ENCODE assay signal across 1 cellular context in the genomic region with DNA sequence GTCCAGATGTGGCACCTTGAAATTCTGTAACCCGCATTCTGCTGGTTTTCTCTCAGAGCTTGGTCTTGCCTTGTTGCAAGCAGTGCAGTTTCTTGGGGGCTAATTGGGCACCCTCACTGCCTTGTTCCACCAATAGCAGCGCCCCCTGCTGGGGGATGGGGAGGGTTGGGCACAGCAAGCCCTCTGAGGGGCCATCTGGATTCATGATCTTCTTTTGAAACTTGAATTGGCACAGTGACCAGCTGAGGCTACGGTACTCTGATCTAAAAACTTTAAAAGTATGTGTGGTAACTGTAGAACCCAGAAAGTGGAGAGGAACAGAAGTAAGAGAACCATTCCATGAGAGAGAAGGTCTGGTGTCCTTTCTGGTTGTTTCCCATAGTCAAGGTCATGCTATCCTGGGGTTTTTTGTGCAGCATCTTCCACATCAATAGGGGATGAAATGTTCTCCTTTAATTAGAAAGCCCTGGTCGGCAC.
TF ChIP-seq lines count a peak whose summit lies in the region.

No MANE protein-coding gene starts in this region.

TF ChIP-seq in K562, 482 proteins besides CTCF, POLR2A, EP300 and RAD21 (continued from another document and continues in another):
- TF ChIP-seq, protein P1, sequence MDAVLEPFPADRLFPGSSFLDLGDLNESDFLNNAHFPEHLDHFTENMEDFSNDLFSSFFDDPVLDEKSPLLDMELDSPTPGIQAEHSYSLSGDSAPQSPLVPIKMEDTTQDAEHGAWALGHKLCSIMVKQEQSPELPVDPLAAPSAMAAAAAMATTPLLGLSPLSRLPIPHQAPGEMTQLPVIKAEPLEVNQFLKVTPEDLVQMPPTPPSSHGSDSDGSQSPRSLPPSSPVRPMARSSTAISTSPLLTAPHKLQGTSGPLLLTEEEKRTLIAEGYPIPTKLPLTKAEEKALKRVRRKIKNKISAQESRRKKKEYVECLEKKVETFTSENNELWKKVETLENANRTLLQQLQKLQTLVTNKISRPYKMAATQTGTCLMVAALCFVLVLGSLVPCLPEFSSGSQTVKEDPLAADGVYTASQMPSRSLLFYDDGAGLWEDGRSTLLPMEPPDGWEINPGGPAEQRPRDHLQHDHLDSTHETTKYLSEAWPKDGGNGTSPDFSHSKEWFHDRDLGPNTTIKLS (IDR thresholded peaks at IDR 0.05; ENCODE audit: borderline replicate concordance, low read depth), result no peak
- TF ChIP-seq BCOR (IDR thresholded peaks at IDR 0.05) (no peak), ETS2 (tag; IDR thresholded peaks at IDR 0.05; ENCODE audit: borderline replicate concordance, poor library complexity, severe bottlenecking) (no peak), ZBED1 (IDR thresholded peaks at IDR 0.05) (no peak), FOXK2 (conservative IDR thresholded peaks at IDR 0.05 in 1 of 2, IDR thresholded peaks at IDR 0.05 in 1 of 2; ENCODE audit: low read depth in 2 of 2) (no peak), HNRNPK (IDR thresholded peaks at IDR 0.05; ENCODE audit: low read depth, low read length, poor library complexity, severe bottlenecking) (no peak), ZNF668 (CRISPR knock-in tag; IDR thresholded peaks at IDR 0.05) (no peak), SMARCA4 (IDR thresholded peaks at IDR 0.05) (no peak), ZNF561 (CRISPR knock-in tag; conservative IDR thresholded peaks at IDR 0.05) (no peak), HDAC8 (tag; IDR thresholded peaks at IDR 0.05) (no peak), SOX6 (IDR thresholded peaks at IDR 0.05) (no peak), ZNF830 (CRISPR knock-in tag; IDR thresholded peaks at IDR 0.05) (no peak), RBM22 (IDR thresholded peaks at IDR 0.05; ENCODE audit: low read depth, low read length, poor library complexity, severe bottlenecking) (no peak), POLR2H (tag; IDR thresholded peaks at IDR 0.05; ENCODE audit: low read depth) (no peak), CCAR2 (IDR thresholded peaks at IDR 0.05; ENCODE audit: low read depth, low read length) (peak; percentile 88; the same call in 1 of the 2 replicates), EGR1 (conservative IDR thresholded peaks at IDR 0.05) (no peak), DNMT1 (IDR thresholded peaks at IDR 0.05) (no peak), NCOA4 (IDR thresholded peaks at IDR 0.05; ENCODE audit: partially characterized antibody) (no peak), LARP7 (IDR thresholded peaks at IDR 0.05) (no peak), MAFF (IDR thresholded peaks at IDR 0.05; ENCODE audit: low read length) (no peak), ZSCAN29 (IDR thresholded peaks at IDR 0.05) (no peak), FOS (IDR thresholded peaks at IDR 0.05; ENCODE audit: extremely low read depth, insufficient read length) (no peak), PURB (CRISPR knock-in tag; IDR thresholded peaks at IDR 0.05; ENCODE audit: low read depth) (no peak), SREBF2 (CRISPR knock-in tag; IDR thresholded peaks at IDR 0.05) (no peak), DPF2 (IDR thresholded peaks at IDR 0.05) (no peak), CHD1 (IDR thresholded peaks at IDR 0.05; ENCODE audit: low read length) (no peak), KDM5B (IDR thresholded peaks at IDR 0.05; ENCODE audit: insufficient replicate concordance, low read depth, low read length) (no peak), SNRNP70 (optimal IDR thresholded peaks at IDR 0.05; ENCODE audit: low read depth, low read length) (no peak), ZKSCAN8 (CRISPR knock-in tag; IDR thresholded peaks at IDR 0.05) (no peak), TEAD1 (CRISPR knock-in tag; IDR thresholded peaks at IDR 0.05) (peak; percentile 49 to 82; a peak in 3 of 4 replicates)
- TF ChIP-seq, protein P2, sequence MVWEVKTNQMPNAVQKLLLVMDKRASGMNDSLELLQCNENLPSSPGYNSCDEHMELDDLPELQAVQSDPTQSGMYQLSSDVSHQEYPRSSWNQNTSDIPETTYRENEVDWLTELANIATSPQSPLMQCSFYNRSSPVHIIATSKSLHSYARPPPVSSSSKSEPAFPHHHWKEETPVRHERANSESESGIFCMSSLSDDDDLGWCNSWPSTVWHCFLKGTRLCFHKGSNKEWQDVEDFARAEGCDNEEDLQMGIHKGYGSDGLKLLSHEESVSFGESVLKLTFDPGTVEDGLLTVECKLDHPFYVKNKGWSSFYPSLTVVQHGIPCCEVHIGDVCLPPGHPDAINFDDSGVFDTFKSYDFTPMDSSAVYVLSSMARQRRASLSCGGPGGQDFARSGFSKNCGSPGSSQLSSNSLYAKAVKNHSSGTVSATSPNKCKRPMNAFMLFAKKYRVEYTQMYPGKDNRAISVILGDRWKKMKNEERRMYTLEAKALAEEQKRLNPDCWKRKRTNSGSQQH (CRISPR knock-in tag; IDR thresholded peaks at IDR 0.05), result 0 out of 2 replicates have a peak, but pooled peaks have one; percentile 36
- TF ChIP-seq, protein P3, sequence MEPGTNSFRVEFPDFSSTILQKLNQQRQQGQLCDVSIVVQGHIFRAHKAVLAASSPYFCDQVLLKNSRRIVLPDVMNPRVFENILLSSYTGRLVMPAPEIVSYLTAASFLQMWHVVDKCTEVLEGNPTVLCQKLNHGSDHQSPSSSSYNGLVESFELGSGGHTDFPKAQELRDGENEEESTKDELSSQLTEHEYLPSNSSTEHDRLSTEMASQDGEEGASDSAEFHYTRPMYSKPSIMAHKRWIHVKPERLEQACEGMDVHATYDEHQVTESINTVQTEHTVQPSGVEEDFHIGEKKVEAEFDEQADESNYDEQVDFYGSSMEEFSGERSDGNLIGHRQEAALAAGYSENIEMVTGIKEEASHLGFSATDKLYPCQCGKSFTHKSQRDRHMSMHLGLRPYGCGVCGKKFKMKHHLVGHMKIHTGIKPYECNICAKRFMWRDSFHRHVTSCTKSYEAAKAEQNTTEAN (CRISPR knock-in tag; IDR thresholded peaks at IDR 0.05), result no peak
- TF ChIP-seq, protein P4, sequence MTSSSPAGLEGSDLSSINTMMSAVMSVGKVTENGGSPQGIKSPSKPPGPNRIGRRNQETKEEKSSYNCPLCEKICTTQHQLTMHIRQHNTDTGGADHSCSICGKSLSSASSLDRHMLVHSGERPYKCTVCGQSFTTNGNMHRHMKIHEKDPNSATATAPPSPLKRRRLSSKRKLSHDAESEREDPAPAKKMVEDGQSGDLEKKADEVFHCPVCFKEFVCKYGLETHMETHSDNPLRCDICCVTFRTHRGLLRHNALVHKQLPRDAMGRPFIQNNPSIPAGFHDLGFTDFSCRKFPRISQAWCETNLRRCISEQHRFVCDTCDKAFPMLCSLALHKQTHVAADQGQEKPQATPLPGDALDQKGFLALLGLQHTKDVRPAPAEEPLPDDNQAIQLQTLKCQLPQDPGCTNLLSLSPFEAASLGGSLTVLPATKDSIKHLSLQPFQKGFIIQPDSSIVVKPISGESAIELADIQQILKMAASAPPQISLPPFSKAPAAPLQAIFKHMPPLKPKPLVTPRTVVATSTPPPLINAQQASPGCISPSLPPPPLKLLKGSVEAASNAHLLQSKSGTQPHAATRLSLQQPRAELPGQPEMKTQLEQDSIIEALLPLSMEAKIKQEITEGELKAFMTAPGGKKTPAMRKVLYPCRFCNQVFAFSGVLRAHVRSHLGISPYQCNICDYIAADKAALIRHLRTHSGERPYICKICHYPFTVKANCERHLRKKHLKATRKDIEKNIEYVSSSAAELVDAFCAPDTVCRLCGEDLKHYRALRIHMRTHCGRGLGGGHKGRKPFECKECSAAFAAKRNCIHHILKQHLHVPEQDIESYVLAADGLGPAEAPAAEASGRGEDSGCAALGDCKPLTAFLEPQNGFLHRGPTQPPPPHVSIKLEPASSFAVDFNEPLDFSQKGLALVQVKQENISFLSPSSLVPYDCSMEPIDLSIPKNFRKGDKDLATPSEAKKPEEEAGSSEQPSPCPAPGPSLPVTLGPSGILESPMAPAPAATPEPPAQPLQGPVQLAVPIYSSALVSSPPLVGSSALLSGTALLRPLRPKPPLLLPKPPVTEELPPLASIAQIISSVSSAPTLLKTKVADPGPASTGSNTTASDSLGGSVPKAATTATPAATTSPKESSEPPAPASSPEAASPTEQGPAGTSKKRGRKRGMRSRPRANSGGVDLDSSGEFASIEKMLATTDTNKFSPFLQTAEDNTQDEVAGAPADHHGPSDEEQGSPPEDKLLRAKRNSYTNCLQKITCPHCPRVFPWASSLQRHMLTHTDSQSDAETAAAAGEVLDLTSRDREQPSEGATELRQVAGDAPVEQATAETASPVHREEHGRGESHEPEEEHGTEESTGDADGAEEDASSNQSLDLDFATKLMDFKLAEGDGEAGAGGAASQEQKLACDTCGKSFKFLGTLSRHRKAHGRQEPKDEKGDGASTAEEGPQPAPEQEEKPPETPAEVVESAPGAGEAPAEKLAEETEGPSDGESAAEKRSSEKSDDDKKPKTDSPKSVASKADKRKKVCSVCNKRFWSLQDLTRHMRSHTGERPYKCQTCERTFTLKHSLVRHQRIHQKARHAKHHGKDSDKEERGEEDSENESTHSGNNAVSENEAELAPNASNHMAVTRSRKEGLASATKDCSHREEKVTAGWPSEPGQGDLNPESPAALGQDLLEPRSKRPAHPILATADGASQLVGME (CRISPR knock-in tag; IDR thresholded peaks at IDR 0.05), result no peak
- TF ChIP-seq, protein P5, sequence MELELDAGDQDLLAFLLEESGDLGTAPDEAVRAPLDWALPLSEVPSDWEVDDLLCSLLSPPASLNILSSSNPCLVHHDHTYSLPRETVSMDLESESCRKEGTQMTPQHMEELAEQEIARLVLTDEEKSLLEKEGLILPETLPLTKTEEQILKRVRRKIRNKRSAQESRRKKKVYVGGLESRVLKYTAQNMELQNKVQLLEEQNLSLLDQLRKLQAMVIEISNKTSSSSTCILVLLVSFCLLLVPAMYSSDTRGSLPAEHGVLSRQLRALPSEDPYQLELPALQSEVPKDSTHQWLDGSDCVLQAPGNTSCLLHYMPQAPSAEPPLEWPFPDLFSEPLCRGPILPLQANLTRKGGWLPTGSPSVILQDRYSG (tag; conservative IDR thresholded peaks at IDR 0.05; ENCODE audit: low read depth), result no peak
- TF ChIP-seq, protein P6, sequence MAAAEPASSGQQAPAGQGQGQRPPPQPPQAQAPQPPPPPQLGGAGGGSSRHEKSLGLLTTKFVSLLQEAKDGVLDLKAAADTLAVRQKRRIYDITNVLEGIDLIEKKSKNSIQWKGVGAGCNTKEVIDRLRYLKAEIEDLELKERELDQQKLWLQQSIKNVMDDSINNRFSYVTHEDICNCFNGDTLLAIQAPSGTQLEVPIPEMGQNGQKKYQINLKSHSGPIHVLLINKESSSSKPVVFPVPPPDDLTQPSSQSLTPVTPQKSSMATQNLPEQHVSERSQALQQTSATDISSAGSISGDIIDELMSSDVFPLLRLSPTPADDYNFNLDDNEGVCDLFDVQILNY (CRISPR knock-in tag; IDR thresholded peaks at IDR 0.05), result no peak
- TF ChIP-seq, protein P7, sequence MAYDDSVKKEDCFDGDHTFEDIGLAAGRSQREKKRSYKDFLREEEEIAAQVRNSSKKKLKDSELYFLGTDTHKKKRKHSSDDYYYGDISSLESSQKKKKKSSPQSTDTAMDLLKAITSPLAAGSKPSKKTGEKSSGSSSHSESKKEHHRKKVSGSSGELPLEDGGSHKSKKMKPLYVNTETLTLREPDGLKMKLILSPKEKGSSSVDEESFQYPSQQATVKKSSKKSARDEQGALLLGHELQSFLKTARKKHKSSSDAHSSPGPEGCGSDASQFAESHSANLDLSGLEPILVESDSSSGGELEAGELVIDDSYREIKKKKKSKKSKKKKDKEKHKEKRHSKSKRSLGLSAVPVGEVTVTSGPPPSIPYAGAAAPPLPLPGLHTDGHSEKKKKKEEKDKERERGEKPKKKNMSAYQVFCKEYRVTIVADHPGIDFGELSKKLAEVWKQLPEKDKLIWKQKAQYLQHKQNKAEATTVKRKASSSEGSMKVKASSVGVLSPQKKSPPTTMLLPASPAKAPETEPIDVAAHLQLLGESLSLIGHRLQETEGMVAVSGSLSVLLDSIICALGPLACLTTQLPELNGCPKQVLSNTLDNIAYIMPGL (CRISPR knock-in tag; IDR thresholded peaks at IDR 0.05), result no peak; the same call in 1 of the 2 replicates
- TF ChIP-seq, protein P8, sequence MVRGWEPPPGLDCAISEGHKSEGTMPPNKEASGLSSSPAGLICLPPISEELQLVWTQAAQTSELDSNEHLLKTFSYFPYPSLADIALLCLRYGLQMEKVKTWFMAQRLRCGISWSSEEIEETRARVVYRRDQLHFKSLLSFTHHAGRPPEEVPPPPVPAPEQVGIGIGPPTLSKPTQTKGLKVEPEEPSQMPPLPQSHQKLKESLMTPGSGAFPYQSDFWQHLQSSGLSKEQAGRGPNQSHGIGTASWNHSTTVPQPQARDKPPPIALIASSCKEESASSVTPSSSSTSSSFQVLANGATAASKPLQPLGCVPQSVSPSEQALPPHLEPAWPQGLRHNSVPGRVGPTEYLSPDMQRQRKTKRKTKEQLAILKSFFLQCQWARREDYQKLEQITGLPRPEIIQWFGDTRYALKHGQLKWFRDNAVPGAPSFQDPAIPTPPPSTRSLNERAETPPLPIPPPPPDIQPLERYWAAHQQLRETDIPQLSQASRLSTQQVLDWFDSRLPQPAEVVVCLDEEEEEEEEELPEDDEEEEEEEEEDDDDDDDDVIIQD (CRISPR knock-in tag; IDR thresholded peaks at IDR 0.05), result no peak
- TF ChIP-seq, protein P9, sequence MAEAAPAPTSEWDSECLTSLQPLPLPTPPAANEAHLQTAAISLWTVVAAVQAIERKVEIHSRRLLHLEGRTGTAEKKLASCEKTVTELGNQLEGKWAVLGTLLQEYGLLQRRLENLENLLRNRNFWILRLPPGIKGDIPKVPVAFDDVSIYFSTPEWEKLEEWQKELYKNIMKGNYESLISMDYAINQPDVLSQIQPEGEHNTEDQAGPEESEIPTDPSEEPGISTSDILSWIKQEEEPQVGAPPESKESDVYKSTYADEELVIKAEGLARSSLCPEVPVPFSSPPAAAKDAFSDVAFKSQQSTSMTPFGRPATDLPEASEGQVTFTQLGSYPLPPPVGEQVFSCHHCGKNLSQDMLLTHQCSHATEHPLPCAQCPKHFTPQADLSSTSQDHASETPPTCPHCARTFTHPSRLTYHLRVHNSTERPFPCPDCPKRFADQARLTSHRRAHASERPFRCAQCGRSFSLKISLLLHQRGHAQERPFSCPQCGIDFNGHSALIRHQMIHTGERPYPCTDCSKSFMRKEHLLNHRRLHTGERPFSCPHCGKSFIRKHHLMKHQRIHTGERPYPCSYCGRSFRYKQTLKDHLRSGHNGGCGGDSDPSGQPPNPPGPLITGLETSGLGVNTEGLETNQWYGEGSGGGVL (CRISPR knock-in tag; IDR thresholded peaks at IDR 0.05), result no peak
- TF ChIP-seq, protein P10, sequence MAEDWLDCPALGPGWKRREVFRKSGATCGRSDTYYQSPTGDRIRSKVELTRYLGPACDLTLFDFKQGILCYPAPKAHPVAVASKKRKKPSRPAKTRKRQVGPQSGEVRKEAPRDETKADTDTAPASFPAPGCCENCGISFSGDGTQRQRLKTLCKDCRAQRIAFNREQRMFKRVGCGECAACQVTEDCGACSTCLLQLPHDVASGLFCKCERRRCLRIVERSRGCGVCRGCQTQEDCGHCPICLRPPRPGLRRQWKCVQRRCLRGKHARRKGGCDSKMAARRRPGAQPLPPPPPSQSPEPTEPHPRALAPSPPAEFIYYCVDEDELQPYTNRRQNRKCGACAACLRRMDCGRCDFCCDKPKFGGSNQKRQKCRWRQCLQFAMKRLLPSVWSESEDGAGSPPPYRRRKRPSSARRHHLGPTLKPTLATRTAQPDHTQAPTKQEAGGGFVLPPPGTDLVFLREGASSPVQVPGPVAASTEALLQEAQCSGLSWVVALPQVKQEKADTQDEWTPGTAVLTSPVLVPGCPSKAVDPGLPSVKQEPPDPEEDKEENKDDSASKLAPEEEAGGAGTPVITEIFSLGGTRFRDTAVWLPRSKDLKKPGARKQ (CRISPR knock-in tag; IDR thresholded peaks at IDR 0.05), result no peak
- TF ChIP-seq, protein P11, sequence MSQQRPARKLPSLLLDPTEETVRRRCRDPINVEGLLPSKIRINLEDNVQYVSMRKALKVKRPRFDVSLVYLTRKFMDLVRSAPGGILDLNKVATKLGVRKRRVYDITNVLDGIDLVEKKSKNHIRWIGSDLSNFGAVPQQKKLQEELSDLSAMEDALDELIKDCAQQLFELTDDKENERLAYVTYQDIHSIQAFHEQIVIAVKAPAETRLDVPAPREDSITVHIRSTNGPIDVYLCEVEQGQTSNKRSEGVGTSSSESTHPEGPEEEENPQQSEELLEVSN (IDR thresholded peaks at IDR 0.05; ENCODE audit: borderline replicate concordance in 1 of 2, extremely low read depth in 1 of 2, insufficient read depth in 1 of 2, insufficient read length in 1 of 2, low read depth in 1 of 2, low read length in 1 of 2, poor library complexity in 1 of 2, severe bottlenecking in 1 of 2), result no peak
